In the genomic region with DNA sequence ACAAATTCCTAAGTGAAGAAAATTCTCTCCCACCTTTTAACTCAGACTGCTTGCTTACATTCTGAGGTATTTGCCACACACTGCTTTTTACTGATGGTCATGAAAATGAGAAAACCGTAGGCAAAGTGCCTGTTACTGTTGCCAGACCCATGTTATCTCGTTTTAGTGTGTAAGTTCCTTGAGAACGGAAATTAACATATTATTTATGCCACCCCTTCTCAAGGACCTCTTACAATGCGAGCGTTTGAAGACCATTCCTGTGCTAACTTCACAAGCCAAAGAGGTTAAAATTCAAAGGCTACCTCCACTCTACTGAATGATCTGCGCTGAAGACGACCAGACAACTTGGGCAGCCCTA, we compare ENCODE assay signal across 8 cellular contexts. TPM values are rescaled to one million over a fixed set of nuclear protein-coding genes. Genes with fewer than 3 reads are reported as not detected.
DNase-seq lines count a peak whose midpoint lies in the region; ATAC-seq and TF ChIP-seq lines count a peak whose summit lies in the region.

No MANE protein-coding gene starts in this region.

- H3K27me3 ChIP-seq in GM23248 (replicated peaks; ENCODE audit: insufficient read depth) (no peaks in the 10 kb centered on the region), SU-DHL-6 (ENCODE audit: low read length) (no peaks in the 10 kb centered on the region), gastroesophageal sphincter (no peaks in the 10 kb centered on the region), skeletal muscle tissue (ENCODE audit: control insufficient read depth in 3 of 3, insufficient read depth in 3 of 3, low read length in 3 of 3) (no peaks in the 10 kb centered on the region)

- H3K9me3 ChIP-seq in GM23248 (ENCODE audit: low read depth) (no peaks in the 10 kb centered on the region), SU-DHL-6 (ENCODE audit: insufficient read depth, low read length) (no peaks in the 10 kb centered on the region), gastroesophageal sphincter (no peaks in the 10 kb centered on the region), skeletal muscle tissue (ENCODE audit: control insufficient read depth in 3 of 3, low read length in 3 of 3) (no peaks in the 10 kb centered on the region)

- H3K9ac ChIP-seq in GM23248 = peak overlapping the region; percentile 87
- peak overlapping the region; percentile 79 for H3K9ac ChIP-seq in SU-DHL-6 (ENCODE audit: low read length)
- peak overlapping the region; percentile 95 to 97 (median 96) for H3K9ac ChIP-seq in skeletal muscle tissue (ENCODE audit: low read depth in 1 of 3, low read length in 3 of 3)

- peak overlapping the region; percentile 88 for H3K27ac ChIP-seq in GM23248
- peak overlapping the region; percentile 82 for H3K27ac ChIP-seq in SU-DHL-6 (ENCODE audit: low read depth, low read length)
- peak overlapping the region; percentile 54 to 92 (median 90) for H3K27ac ChIP-seq in gastroesophageal sphincter
- peak overlapping the region; percentile 89 for H3K27ac ChIP-seq in skeletal muscle tissue (ENCODE audit: low read depth, low read length)

- no peak for TF ChIP-seq EP300 in gastroesophageal sphincter (IDR thresholded peaks at IDR 0.05)

- DNase-seq in GM23248 = no peak
- DNase-seq in hypothalamus (lab: John Stamatoyannopoulos, UW) = no peak
- DNase-seq in NCI-H2029 (lab: John Stamatoyannopoulos, UW) = no peak
- no peak for DNase-seq in GM19240 (ENCODE audit: insufficient read length, low spot score)

- H3K4me3 ChIP-seq in GM23248 (peak overlapping the region; percentile 99), SU-DHL-6 (ENCODE audit: insufficient read depth, low read length, poor library complexity, severe bottlenecking) (peak overlapping the region; percentile 85), gastroesophageal sphincter (peak overlapping the region; percentile 65 to 84), skeletal muscle tissue (ENCODE audit: low read length in 3 of 3) (peak overlapping the region; percentile 94 to 97 (median 95))

- no peaks in the 10 kb centered on the region for H3K36me3 ChIP-seq in GM23248 (ENCODE audit: low read depth)
- no peaks in the 10 kb centered on the region; the same call in 1 of the 2 replicates for H3K36me3 ChIP-seq in SU-DHL-6 (ENCODE audit: low read length)
- peaks cover 0 to 14% of the 10 kb centered on the region in 2 donors for H3K36me3 ChIP-seq in gastroesophageal sphincter
- H3K36me3 ChIP-seq in skeletal muscle tissue (ENCODE audit: control insufficient read depth in 3 of 3, insufficient read depth in 3 of 3, low read length in 3 of 3) = peaks cover 0 to 2% (median 0%) of the 10 kb centered on the region in 3 donors

- WGBS in GM23248 (ENCODE audit: low coverage in 1 of 2, low lambda C conversion rate in 2 of 2, missing lambda C conversion rate in 2 of 2), 2 experiments = 0 to 1% methylated on average over 7 of the region's 7 CpGs
- WGBS in gastroesophageal sphincter (ENCODE audit: low coverage in 1 of 2), 2 donors = 0 to 2% methylated on average over 4 to 5 of the region's 7 CpGs

- no peak for TF ChIP-seq POLR2A in gastroesophageal sphincter (IDR thresholded peaks at IDR 0.05)

- H3F3A ChIP-seq in GM23248 (ENCODE audit: insufficient read depth) (peaks cover 18% of the 10 kb centered on the region), SU-DHL-6 (ENCODE audit: insufficient read depth) (no peaks in the 10 kb centered on the region)

- no peaks in the 10 kb centered on the region for H3K9me2 ChIP-seq in GM23248 (ENCODE audit: insufficient read depth)
- H3K9me2 ChIP-seq in SU-DHL-6 (replicated peaks; ENCODE audit: insufficient read depth, low read length) = no peaks in the 10 kb centered on the region

- ATAC-seq in gastroesophageal sphincter = no peak
- no peak for ATAC-seq in GM18873 (IDR thresholded peaks at IDR 0.05; ENCODE audit: low FRiP score, unreplicated experiment)

- H3K4me1 ChIP-seq in GM23248 (ENCODE audit: insufficient read depth) (peaks cover 11% of the 10 kb centered on the region; the same call in 1 of the 2 replicates), gastroesophageal sphincter (peaks cover 4 to 32% (median 18%) of the 10 kb centered on the region in 3 donors), skeletal muscle tissue (ENCODE audit: control insufficient read depth in 3 of 3, insufficient read depth in 3 of 3, low read length in 3 of 3) (peaks cover 8 to 27% (median 18%) of the 10 kb centered on the region in 3 donors)

- no peaks in the 10 kb centered on the region for H4K20me1 ChIP-seq in GM23248 (ENCODE audit: insufficient read depth)
- no peaks in the 10 kb centered on the region for H4K20me1 ChIP-seq in SU-DHL-6 (ENCODE audit: low read depth, low read length)

- H3K4me2 ChIP-seq in GM23248 (ENCODE audit: unreplicated experiment) = peak overlapping the region; percentile 75
- peak overlapping the region; percentile 72 for H3K4me2 ChIP-seq in SU-DHL-6 (ENCODE audit: low read depth, low read length, poor library complexity, severe bottlenecking)

- H3K79me2 ChIP-seq in GM23248 (ENCODE audit: insufficient read depth) (peaks cover 54% of the 10 kb centered on the region), SU-DHL-6 (ENCODE audit: insufficient read depth, low read length) (peaks cover 49% of the 10 kb centered on the region)

- TF ChIP-seq CTCF in SU-DHL-6 (IDR thresholded peaks at IDR 0.05; ENCODE audit: insufficient read depth, low read length, poor library complexity, severe bottlenecking) (no peak), gastroesophageal sphincter (IDR thresholded peaks at IDR 0.05) (no peak)

- in situ Hi-C loops in GM23248 (cut with MboI) = no loop called here

- H2AFZ ChIP-seq in GM23248 (peak overlapping the region; percentile 96), SU-DHL-6 (ENCODE audit: low read depth, low read length, severe bottlenecking) (peak overlapping the region; percentile 72)

RNA-seq across cellular contexts. Expression of a gene that starts 0.5 kb away (rescaled TPM):
- 25.8 and 28.3 TPM in 2 replicates for total RNA-seq in GM23248 (2014; rRNA removed; shearing (Covaris generic))
- 17.9 and 20.6 TPM in 2 replicates for polyA plus RNA-seq in GM23248 (2016; fragmentation: Nextera tagmentation; extraction: Ambion mirVana)
- total RNA-seq in gastroesophageal sphincter (10 to 100 TPM; 11.7 to 40.5 (median 15.4) TPM), skeletal muscle tissue (26.6 TPM)

RNA-seq across cellular contexts. Expression of a gene that starts 27.2 kb away (rescaled TPM):
- total RNA-seq in GM23248 (2014; rRNA removed; shearing (Covaris generic)) = 53.9 and 73.5 TPM in 2 replicates
- 142 TPM in 2 replicates for polyA plus RNA-seq in GM23248 (2016; fragmentation: Nextera tagmentation; extraction: Ambion mirVana)
- total RNA-seq in gastroesophageal sphincter (10 to 100 TPM; 35.3 to 63.4 (median 41.5) TPM), skeletal muscle tissue (54.3 TPM)
